Comparison of ENCODE assay signal across 19 cellular contexts in the genomic region with DNA sequence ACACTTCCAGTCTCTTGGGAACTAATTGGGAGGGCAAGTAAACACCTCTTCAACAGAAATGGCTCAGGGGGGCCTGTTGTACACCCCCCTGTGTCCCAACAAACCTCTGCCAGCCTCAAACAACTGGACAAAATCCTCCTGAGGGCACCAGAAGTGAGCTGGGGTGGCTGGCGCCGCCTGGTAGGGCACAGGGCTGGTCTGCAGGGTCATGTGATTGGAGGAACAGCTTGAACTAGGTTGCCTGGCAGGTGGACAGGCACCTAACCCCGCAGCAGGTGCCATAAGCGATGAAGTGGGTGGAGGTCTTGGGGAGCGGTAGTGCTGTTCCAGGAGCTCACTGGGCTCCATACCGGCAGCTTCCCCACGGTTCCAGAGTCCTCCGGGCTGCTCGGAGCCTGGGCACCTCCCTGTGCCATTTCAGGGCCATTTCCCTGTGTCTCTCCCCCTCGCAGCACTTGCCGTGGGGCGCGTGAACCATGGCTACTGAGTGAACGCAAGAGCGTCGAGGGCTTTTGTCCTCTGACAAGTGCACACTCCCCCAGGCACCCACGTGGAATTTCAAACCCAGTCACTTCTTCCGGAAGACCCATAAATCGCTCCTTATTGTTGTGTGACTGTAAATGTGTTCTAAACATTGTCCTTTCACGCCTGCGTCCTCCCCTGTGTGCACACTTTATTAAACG.
A peak's percentile ranks its signal among the peaks of the same experiment; 100 is the strongest.
DNase-seq lines count a peak whose midpoint lies in the region; ATAC-seq and TF ChIP-seq lines count a peak whose summit lies in the region.
"Had no signal": no experiment of that assay in that cellular context is flagged by ENCODE, and none has a peak within 500 bp of the region (broad histone marks: within the 10 kb centered on the region; RNA-seq: fewer than 3 reads in every experiment).

No MANE protein-coding gene starts in this region.

- TF ChIP-seq CTCF in LNCaP clone FGC (IDR thresholded peaks at IDR 0.05; ENCODE audit: control insufficient read depth, extremely low read depth, insufficient read depth) (peak; percentile 25), psoas muscle (IDR thresholded peaks at IDR 0.05) (no peak), lower lobe of right lung (IDR thresholded peaks at IDR 0.05) (no peak)

- intact Hi-C loops in psoas muscle (cut with DNase I) (no loop called here), lower lobe of right lung (cut with DNase I) (no loop called here)

- H3K4me3 ChIP-seq in LNCaP clone FGC (ENCODE audit: low read depth, low read length) (no peak overlapping the region), psoas muscle (no peak overlapping the region), lower lobe of right lung (no peak overlapping the region)
- H3K4me3 ChIP-seq: pancreas, skin epidermis, upper lobe of right lung had no signal

- no peaks in the 10 kb centered on the region for H3K9me3 Mint-ChIP-seq in activated T-cell treated with anti-CD3 and anti-CD28 coated beads, Interleukin-2, amount 50 U/mL, for 24 hours
- H3K9me3 Mint-ChIP-seq: activated naive CD8-positive, alpha-beta T cell treated with anti-CD3 and anti-CD28 coated beads, Interleukin-2, amount 10 ng/mL, durations not matched to agents 7 days and 5 days; CD8-positive, alpha-beta memory T cell had no signal

- H3K27ac Mint-ChIP-seq in activated T-cell treated with anti-CD3 and anti-CD28 coated beads, Interleukin-2, amount 50 U/mL, for 24 hours: no peak overlapping the region
- H3K27ac Mint-ChIP-seq: activated naive CD8-positive, alpha-beta T cell treated with anti-CD3 and anti-CD28 coated beads, Interleukin-2, amount 10 ng/mL, durations not matched to agents 7 days and 5 days; CD8-positive, alpha-beta memory T cell had no signal

- H3K4me1 ChIP-seq in psoas muscle (peaks cover 5% of the 10 kb centered on the region), lower lobe of right lung (peaks cover 6% of the 10 kb centered on the region)

- peak; percentile 5 for DNase-seq in NCI-H748 (lab: John Stamatoyannopoulos, UW; ENCODE audit: unreplicated experiment)
- no peak for DNase-seq in NCI-H748 treated with DMSO at 0.1 percent for 48 hours (lab: John Stamatoyannopoulos, UW)
- DNase-seq in LNCaP clone FGC (ENCODE audit: low read depth): no peak
- DNase-seq in UCSD-AML1 (lab: John Stamatoyannopoulos, UW; ENCODE audit: unreplicated experiment): peak; percentile 23
- no peak for DNase-seq in psoas muscle
- DNase-seq in activated T-cell treated with anti-CD3 and anti-CD28 coated beads, Interleukin-2, amount 50 U/mL, for 24 hours: no peak
- DNase-seq in occipital lobe (lab: John Stamatoyannopoulos, UW): no peak
- DNase-seq in lower lobe of right lung: no peak
- DNase-seq: activated CD4-positive, alpha-beta T cell treated with anti-CD3 and anti-CD28 coated beads for 48 hours; activated naive CD8-positive, alpha-beta T cell treated with anti-CD3 and anti-CD28 coated beads, Interleukin-2, amount 10 ng/mL, durations not matched to agents 7 days and 5 days; CD8-positive, alpha-beta memory T cell; effector CD4-positive, alpha-beta T cell; hypothalamus; NCI-H187; pancreas; SHP77 treated with DMSO at 0.1 percent for 48 hours; upper lobe of right lung had no signal

- ATAC-seq in psoas muscle (no peak), lower lobe of right lung (no peak)
- ATAC-seq: pancreas, upper lobe of right lung had no signal

- no peaks in the 10 kb centered on the region for H3K36me3 Mint-ChIP-seq in activated T-cell treated with anti-CD3 and anti-CD28 coated beads, Interleukin-2, amount 50 U/mL, for 24 hours (ENCODE audit: low read depth)
- H3K36me3 Mint-ChIP-seq: activated naive CD8-positive, alpha-beta T cell treated with anti-CD3 and anti-CD28 coated beads, Interleukin-2, amount 10 ng/mL, durations not matched to agents 7 days and 5 days; CD8-positive, alpha-beta memory T cell had no signal

- WGBS in psoas muscle, 3 donors: 41 to 58% (median 45%) methylated on average over 22 of the region's 22 CpGs

- H3K36me3 ChIP-seq in psoas muscle (ENCODE audit: insufficient read depth in 1 of 2, low read depth in 1 of 2) (no peaks in the 10 kb centered on the region), lower lobe of right lung (no peaks in the 10 kb centered on the region)
- H3K36me3 ChIP-seq: pancreas, upper lobe of right lung had no signal

- H3K27ac ChIP-seq in psoas muscle (peak overlapping the region; percentile 12), lower lobe of right lung (no peak overlapping the region)
- H3K27ac ChIP-seq: KMS-11, pancreas, skin epidermis, upper lobe of right lung had no signal

- H3K9me3 ChIP-seq in psoas muscle (no peaks in the 10 kb centered on the region), lower lobe of right lung (no peaks in the 10 kb centered on the region)
- H3K9me3 ChIP-seq: pancreas, upper lobe of right lung had no signal

- H3K27me3 ChIP-seq in psoas muscle (ENCODE audit: insufficient read depth in 3 of 3, low read length in 2 of 3): no peaks in the 10 kb centered on the region
- no peaks in the 10 kb centered on the region for H3K27me3 ChIP-seq in lower lobe of right lung (ENCODE audit: low read depth)
- H3K27me3 ChIP-seq: pancreas, upper lobe of right lung had no signal

- H3K27me3 Mint-ChIP-seq in activated T-cell treated with anti-CD3 and anti-CD28 coated beads, Interleukin-2, amount 50 U/mL, for 24 hours: peaks cover 4% of the 10 kb centered on the region
- H3K27me3 Mint-ChIP-seq: activated naive CD8-positive, alpha-beta T cell treated with anti-CD3 and anti-CD28 coated beads, Interleukin-2, amount 10 ng/mL, durations not matched to agents 7 days and 5 days had no signal

- peaks cover 5% of the 10 kb centered on the region for H3K4me1 Mint-ChIP-seq in activated T-cell treated with anti-CD3 and anti-CD28 coated beads, Interleukin-2, amount 50 U/mL, for 24 hours (ENCODE audit: low read depth)

- no peak overlapping the region for H3K4me3 Mint-ChIP-seq in activated T-cell treated with anti-CD3 and anti-CD28 coated beads, Interleukin-2, amount 50 U/mL, for 24 hours
- H3K4me3 Mint-ChIP-seq: activated naive CD8-positive, alpha-beta T cell treated with anti-CD3 and anti-CD28 coated beads, Interleukin-2, amount 10 ng/mL, durations not matched to agents 7 days and 5 days had no signal

Comparison
In these comparisons a context has a peak if more than half of its experiments do, and no peak if none do; other contexts are left out.
1. DNase-seq: peak in NCI-H748 (single experiment) and UCSD-AML1 (single experiment); none in NCI-H748 treated with DMSO at 0.1 percent for 48 hours (single experiment), LNCaP clone FGC (single experiment), psoas muscle (0 of 2), activated T-cell treated with anti-CD3 and anti-CD28 coated beads, Interleukin-2, amount 50 U/mL, for 24 hours (single experiment), occipital lobe (single experiment) and lower lobe of right lung (single experiment).